In the genomic region with DNA sequence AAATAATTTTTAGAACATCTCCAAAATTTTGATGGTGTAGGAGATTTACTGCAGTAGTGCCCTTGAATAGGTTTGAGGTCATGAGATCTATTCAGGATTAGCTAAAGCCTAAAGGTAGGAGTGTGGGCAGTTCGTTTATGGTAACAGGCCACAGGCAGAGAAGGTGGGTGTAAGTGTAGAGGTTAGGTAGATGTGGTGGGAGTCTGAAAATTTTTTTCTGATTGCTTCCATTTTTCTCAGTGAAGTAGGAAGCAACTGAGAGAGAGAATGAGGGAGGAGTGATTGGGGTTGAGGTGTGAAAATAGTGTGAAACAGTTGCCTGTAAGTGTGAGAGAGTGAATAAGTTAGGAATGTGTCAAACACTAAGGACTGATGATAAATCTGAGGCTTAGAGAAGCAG, we compare ENCODE assay signal across 35 cellular contexts. TPM values are rescaled to one million over a fixed set of nuclear protein-coding genes. Genes with fewer than 3 reads are reported as not detected.
DNase-seq lines count a peak whose midpoint lies in the region; ATAC-seq and TF ChIP-seq lines count a peak whose summit lies in the region.
"Had no signal": no experiment of that assay in that cellular context is flagged by ENCODE, and none has a peak within 500 bp of the region (broad histone marks: within the 10 kb centered on the region; RNA-seq: fewer than 3 reads in every experiment).

No MANE protein-coding gene starts in this region.

- no peak for DNase-seq in activated T-cell treated with anti-CD3 and anti-CD28 coated beads, Interleukin-2, amount 50 U/mL, for 4 hours
- DNase-seq in activated T-cell treated with anti-CD3 and anti-CD28 coated beads, Interleukin-2, amount 50 U/mL, for 48 hours = no peak
- DNase-seq in activated T-helper 1 cell treated with anti-CD3 and anti-CD28 coated beads, Interleukin-12 subunit alpha, Interleukin-12 subunit beta, Interleukin-2, Interleukin-4 antibody, amounts not matched to agents 30 ng/mL and 10 ng/mL and 1 ng/mL, durations not matched to agents 14 hours and 24 hours and 36 hours (ENCODE audit: low spot score) = no peak
- DNase-seq in natural killer cell = no peak
- no peak for DNase-seq in HPDE6-E6E7 (ENCODE audit: extremely low spot score)
- DNase-seq: activated CD4-positive, alpha-beta T cell treated with anti-CD3 and anti-CD28 coated beads, Interleukin-2, amount 50 U/mL, for 4 hours; activated effector memory CD4-positive, alpha-beta T cell treated with Interleukin-2 at 50 U/mL for 16 hours; AML-193; amniotic stem cell; brain microvascular endothelial cell; CD8-positive, alpha-beta T cell; cerebellar nuclear complex; glutamatergic neuron; H7; left lung; NCI-H1417; NCI-H2029; NCI-H526 treated with DMSO at 0.1 percent for 48 hours; NK-92 treated with Interleukin-12 subunit alpha and Interleukin-12 subunit beta, amount 100 ng/mL, for 24 hours; pancreas; Right ventricle myocardium superior; stimulated activated naive CD4-positive, alpha-beta T cell treated with Interleukin-2 at 50 U/mL for 16 hours; T-helper 9 cell; testis had no signal

- peaks cover 5% of the 10 kb centered on the region; the same call in 1 of the 2 replicates for H3K4me1 ChIP-seq in HEK293 (ENCODE audit: control insufficient read depth, insufficient read depth, low read length)
- H3K4me1 ChIP-seq: neural progenitor cell had no signal

- H3K27me3 Mint-ChIP-seq in activated T-cell treated with anti-CD3 and anti-CD28 coated beads, Interleukin-2, amount 50 U/mL, for 4 hours (ENCODE audit: low read depth) = no peaks in the 10 kb centered on the region
- peaks cover 15% of the 10 kb centered on the region for H3K27me3 Mint-ChIP-seq in activated T-helper 1 cell treated with anti-CD3 and anti-CD28 coated beads, Interleukin-12 subunit alpha, Interleukin-12 subunit beta, Interleukin-2, Interleukin-4 antibody, amounts not matched to agents 30 ng/mL and 10 ng/mL and 1 ng/mL, durations not matched to agents 14 hours and 24 hours and 36 hours (ENCODE audit: insufficient read depth)
- H3K27me3 Mint-ChIP-seq in natural killer cell (ENCODE audit: low read depth in 2 of 2) = no peaks in the 10 kb centered on the region

- H3K36me3 Mint-ChIP-seq in activated T-cell treated with anti-CD3 and anti-CD28 coated beads, Interleukin-2, amount 50 U/mL, for 4 hours (ENCODE audit: insufficient read depth) = no peaks in the 10 kb centered on the region
- H3K36me3 Mint-ChIP-seq in activated T-helper 1 cell treated with anti-CD3 and anti-CD28 coated beads, Interleukin-12 subunit alpha, Interleukin-12 subunit beta, Interleukin-2, Interleukin-4 antibody, amounts not matched to agents 30 ng/mL and 10 ng/mL and 1 ng/mL, durations not matched to agents 14 hours and 24 hours and 36 hours (ENCODE audit: low read depth) = peaks cover 11% of the 10 kb centered on the region
- no peaks in the 10 kb centered on the region for H3K36me3 Mint-ChIP-seq in natural killer cell
- H3K36me3 Mint-ChIP-seq: neural progenitor cell had no signal

- POLR2A ChIA-PET in HEK293 (lab: Yijun Ruan, JAX) = no interaction called here

- peaks cover 23% of the 10 kb centered on the region for H3K4me1 Mint-ChIP-seq in activated T-cell treated with anti-CD3 and anti-CD28 coated beads, Interleukin-2, amount 50 U/mL, for 4 hours (ENCODE audit: low read depth)
- peaks cover 15% of the 10 kb centered on the region for H3K4me1 Mint-ChIP-seq in activated T-helper 1 cell treated with anti-CD3 and anti-CD28 coated beads, Interleukin-12 subunit alpha, Interleukin-12 subunit beta, Interleukin-2, Interleukin-4 antibody, amounts not matched to agents 30 ng/mL and 10 ng/mL and 1 ng/mL, durations not matched to agents 14 hours and 24 hours and 36 hours (ENCODE audit: low read depth)
- H3K4me1 Mint-ChIP-seq in natural killer cell = peaks cover 12 to 22% of the 10 kb centered on the region in 2 donors
- H3K4me1 Mint-ChIP-seq: neural progenitor cell had no signal

- ATAC-seq in activated T-cell treated with anti-CD3 and anti-CD28 coated beads, Interleukin-2, amount 50 U/mL, for 4 hours = no peak
- ATAC-seq in natural killer cell = no peak
- no peak for ATAC-seq in GM19328 (IDR thresholded peaks at IDR 0.05; ENCODE audit: unreplicated experiment)
- ATAC-seq: CD8-positive, alpha-beta T cell; esophagus mucosa; left lung; pancreas; SK-N-SH treated with all-trans-retinoic acid at 6 μM for 48 hours had no signal

- H3K36me3 ChIP-seq in HEK293 (ENCODE audit: control insufficient read depth in 2 of 2, insufficient read depth in 1 of 2, low read length in 2 of 2) = peaks cover 0 to 6% of the 10 kb centered on the region in 2 experiments; a peak in 2 of 3 replicates
- H3K36me3 ChIP-seq: neural progenitor cell had no signal

- H3K27ac Mint-ChIP-seq in activated T-helper 1 cell treated with anti-CD3 and anti-CD28 coated beads, Interleukin-12 subunit alpha, Interleukin-12 subunit beta, Interleukin-2, Interleukin-4 antibody, amounts not matched to agents 30 ng/mL and 10 ng/mL and 1 ng/mL, durations not matched to agents 14 hours and 24 hours and 36 hours = peak overlapping the region; percentile 59
- H3K27ac Mint-ChIP-seq in natural killer cell = no peak overlapping the region
- H3K27ac Mint-ChIP-seq: CD8-positive, alpha-beta T cell; memory B cell; neural progenitor cell had no signal

- intact Hi-C loops in activated T-helper 1 cell treated with anti-CD3 and anti-CD28 coated beads, Interleukin-12 subunit alpha, Interleukin-12 subunit beta, Interleukin-2, Interleukin-4 antibody, amounts not matched to agents 30 ng/mL and 10 ng/mL and 1 ng/mL, durations not matched to agents 14 hours and 24 hours and 36 hours (cut with micrococcal nuclease) = no loop called here
- intact Hi-C loops in natural killer cell (cut with micrococcal nuclease) = no loop called here

- no peak overlapping the region for H3K27ac ChIP-seq in HEK293 (ENCODE audit: extremely low read depth, low read depth, low read length)
- H3K27ac ChIP-seq: brain microvascular endothelial cell, HL-60, left lung, neural progenitor cell, pancreas, testis, VCaP had no signal

- no peaks in the 10 kb centered on the region for H3K9me3 Mint-ChIP-seq in activated T-cell treated with anti-CD3 and anti-CD28 coated beads, Interleukin-2, amount 50 U/mL, for 4 hours
- H3K9me3 Mint-ChIP-seq in activated T-helper 1 cell treated with anti-CD3 and anti-CD28 coated beads, Interleukin-12 subunit alpha, Interleukin-12 subunit beta, Interleukin-2, Interleukin-4 antibody, amounts not matched to agents 30 ng/mL and 10 ng/mL and 1 ng/mL, durations not matched to agents 14 hours and 24 hours and 36 hours = no peaks in the 10 kb centered on the region
- H3K9me3 Mint-ChIP-seq in natural killer cell = no peaks in the 10 kb centered on the region
- H3K9me3 Mint-ChIP-seq: CD8-positive, alpha-beta T cell; memory B cell; neural progenitor cell had no signal

- peak overlapping the region; percentile 2 for H3K4me3 Mint-ChIP-seq in activated T-cell treated with anti-CD3 and anti-CD28 coated beads, Interleukin-2, amount 50 U/mL, for 4 hours
- no peak overlapping the region for H3K4me3 Mint-ChIP-seq in activated T-helper 1 cell treated with anti-CD3 and anti-CD28 coated beads, Interleukin-12 subunit alpha, Interleukin-12 subunit beta, Interleukin-2, Interleukin-4 antibody, amounts not matched to agents 30 ng/mL and 10 ng/mL and 1 ng/mL, durations not matched to agents 14 hours and 24 hours and 36 hours
- peak overlapping the region; percentile 14 for H3K4me3 Mint-ChIP-seq in natural killer cell
- H3K4me3 Mint-ChIP-seq: CD8-positive, alpha-beta T cell; memory B cell; neural progenitor cell had no signal

- no peak for TF ChIP-seq CTCF in HEK293 (tag by site-specific recombination; IDR thresholded peaks at IDR 0.05)
- TF ChIP-seq CTCF in natural killer cell (IDR thresholded peaks at IDR 0.05) = no peak

- H3K4me3 ChIP-seq in HEK293 (ENCODE audit: low read depth, low read length) = no peak overlapping the region
- H3K4me3 ChIP-seq: left lung, neural progenitor cell, pancreas, testis had no signal

- CTCF ChIA-PET in HEK293 (lab: Yijun Ruan, JAX) = no interaction called here

- no peaks in the 10 kb centered on the region for H3K9me3 ChIP-seq in HEK293 (ENCODE audit: control insufficient read depth, insufficient read depth, low read depth, low read length)
- H3K9me3 ChIP-seq: left lung, pancreas, testis had no signal

TF ChIP-seq in HEK293, 187 proteins besides CTCF, POLR2A, EP300 and RAD21 (continues in another document):
- peak; percentile 89 for TF ChIP-seq ZFHX2 (tag by site-specific recombination; conservative IDR thresholded peaks at IDR 0.05)

RNA-seq across cellular contexts. Expression of gene ELL3, which starts 2.2 kb away (rescaled TPM):
- total RNA-seq in activated T-cell treated with anti-CD3 and anti-CD28 coated beads, Interleukin-2, amount 50 U/mL, for 4 hours = 1 to 10 TPM in 1 of 3 donors, under 1 TPM in 2; 0.46 to 1.0 (median 0.63) TPM
- 0.41 and 0.73 TPM in 2 replicates for total RNA-seq in activated T-helper 1 cell treated with anti-CD3 and anti-CD28 coated beads, Interleukin-12 subunit alpha, Interleukin-12 subunit beta, Interleukin-2, Interleukin-4 antibody, amounts not matched to agents 30 ng/mL and 10 ng/mL and 1 ng/mL, durations not matched to agents 14 hours and 24 hours and 36 hours
- under 1 TPM in 2 of 3 donors, not detected in 1; 0.82 to 0.88 TPM for total RNA-seq in natural killer cell

RNA-seq across cellular contexts. Expression of gene SERF2, which starts 13.1 kb away (rescaled TPM):
- total RNA-seq in activated T-cell treated with anti-CD3 and anti-CD28 coated beads, Interleukin-2, amount 50 U/mL, for 4 hours = 100 to 1,000 TPM; 561 to 596 (median 567) TPM
- 531 and 540 TPM in 2 replicates for total RNA-seq in activated T-helper 1 cell treated with anti-CD3 and anti-CD28 coated beads, Interleukin-12 subunit alpha, Interleukin-12 subunit beta, Interleukin-2, Interleukin-4 antibody, amounts not matched to agents 30 ng/mL and 10 ng/mL and 1 ng/mL, durations not matched to agents 14 hours and 24 hours and 36 hours
- 100 to 1,000 TPM; 476 to 551 (median 526) TPM for total RNA-seq in natural killer cell

RNA-seq across cellular contexts. Expression of gene SERINC4, which starts 21.0 kb away (rescaled TPM):
- total RNA-seq in activated T-cell treated with anti-CD3 and anti-CD28 coated beads, Interleukin-2, amount 50 U/mL, for 4 hours = under 1 TPM; 0.08 to 0.24 (median 0.15) TPM
- total RNA-seq in activated T-helper 1 cell treated with anti-CD3 and anti-CD28 coated beads, Interleukin-12 subunit alpha, Interleukin-12 subunit beta, Interleukin-2, Interleukin-4 antibody, amounts not matched to agents 30 ng/mL and 10 ng/mL and 1 ng/mL, durations not matched to agents 14 hours and 24 hours and 36 hours = 0.39 and 0.41 TPM in 2 replicates
- total RNA-seq in natural killer cell = under 1 TPM in 2 of 3 donors, not detected in 1; 0.18 to 0.25 TPM
- total RNA-seq: A673, dermis microvascular lymphatic vessel endothelial cell, urinary bladder had no signal

RNA-seq across cellular contexts. Expression of gene HYPK, which starts 21.4 kb away (rescaled TPM):
- 10 to 100 TPM; 48.3 to 50.7 (median 49.0) TPM for total RNA-seq in activated T-cell treated with anti-CD3 and anti-CD28 coated beads, Interleukin-2, amount 50 U/mL, for 4 hours
- total RNA-seq in activated T-helper 1 cell treated with anti-CD3 and anti-CD28 coated beads, Interleukin-12 subunit alpha, Interleukin-12 subunit beta, Interleukin-2, Interleukin-4 antibody, amounts not matched to agents 30 ng/mL and 10 ng/mL and 1 ng/mL, durations not matched to agents 14 hours and 24 hours and 36 hours = 22.0 TPM in 2 replicates
- 10 to 100 TPM; 19.8 to 29.3 (median 25.8) TPM for total RNA-seq in natural killer cell

RNA-seq across cellular contexts. Expression of gene PDIA3, which starts 32.8 kb away (rescaled TPM):
- 100 to 1,000 TPM; 434 to 498 (median 449) TPM for total RNA-seq in activated T-cell treated with anti-CD3 and anti-CD28 coated beads, Interleukin-2, amount 50 U/mL, for 4 hours
- total RNA-seq in activated T-helper 1 cell treated with anti-CD3 and anti-CD28 coated beads, Interleukin-12 subunit alpha, Interleukin-12 subunit beta, Interleukin-2, Interleukin-4 antibody, amounts not matched to agents 30 ng/mL and 10 ng/mL and 1 ng/mL, durations not matched to agents 14 hours and 24 hours and 36 hours = 299 and 303 TPM in 2 replicates
- 100 to 1,000 TPM; 295 to 334 (median 312) TPM for total RNA-seq in natural killer cell
